ENCODE assay signal across 8 cellular contexts in the genomic region with DNA sequence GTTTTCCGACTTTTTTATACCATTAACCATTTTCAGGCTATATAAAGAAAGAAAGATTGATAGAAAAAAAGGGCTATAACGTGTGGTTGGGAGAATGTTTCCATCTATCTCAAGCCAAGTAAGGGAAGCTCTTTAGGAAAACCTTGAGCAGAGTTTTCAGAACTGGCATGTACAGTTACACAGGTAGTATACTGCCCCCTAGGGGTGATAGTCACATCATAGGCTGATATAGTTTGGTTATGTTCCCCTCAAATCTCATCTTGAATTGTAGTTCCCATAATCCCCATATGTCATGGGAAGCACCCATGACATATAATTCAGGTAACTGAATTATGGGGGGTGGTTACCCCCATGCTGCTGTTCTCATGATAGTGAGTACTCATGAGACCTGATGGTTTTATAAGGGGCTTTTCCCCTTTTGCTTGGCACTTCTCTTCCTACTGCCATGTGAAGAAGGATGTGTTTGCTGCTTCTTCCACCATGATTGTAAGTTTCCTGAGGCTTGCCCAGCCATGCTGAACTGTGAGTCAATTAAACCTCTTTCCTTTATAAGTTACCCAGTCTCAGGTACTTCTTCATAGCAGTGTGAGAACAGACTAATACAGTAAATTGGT.
A peak's percentile ranks its signal among the peaks of the same experiment; 100 is the strongest.
DNase-seq lines count a peak whose midpoint lies in the region; TF ChIP-seq lines count a peak whose summit lies in the region.

No MANE protein-coding gene starts in this region.

- H3K4me2 ChIP-seq in GM23248 (ENCODE audit: unreplicated experiment), result no peak overlapping the region

- H3K36me3 ChIP-seq in A673 (ENCODE audit: insufficient read depth, low read length, poor library complexity, severe bottlenecking), result no peaks in the 10 kb centered on the region
- no peaks in the 10 kb centered on the region for H3K36me3 ChIP-seq in GM23248 (ENCODE audit: low read depth)

- no peaks in the 10 kb centered on the region for H3K79me2 ChIP-seq in GM23248 (ENCODE audit: insufficient read depth)

- no peaks in the 10 kb centered on the region for H3F3A ChIP-seq in GM23248 (ENCODE audit: insufficient read depth)

- no peak overlapping the region for H3K9ac ChIP-seq in GM23248

- H3K27ac Mint-ChIP-seq in activated T-helper 2 cell treated with anti-CD3 and anti-CD28 coated beads, Interferon-gamma antibody, Interleukin-2, Interleukin-4, amounts not matched to agents 10 μg/mL and 5 μg/mL and 100 μg/mL, durations not matched to agents 14 hours and 24 hours and 36 hours, result no peak overlapping the region

- BruUV-seq in A673 (replicated peaks; lab: Mats Ljungman, UMichigan), result no TSS peak

- H2AFZ ChIP-seq in GM23248, result no peak overlapping the region

- no peaks in the 10 kb centered on the region for H3K4me1 ChIP-seq in A673 (ENCODE audit: insufficient read depth, low read length, poor library complexity, severe bottlenecking)
- no peaks in the 10 kb centered on the region for H3K4me1 ChIP-seq in GM23248 (ENCODE audit: insufficient read depth)

- WGBS in GM23248 (ENCODE audit: low coverage in 1 of 2, low lambda C conversion rate in 2 of 2, missing lambda C conversion rate in 2 of 2), 2 experiments, result 2% methylated on average over 2 of the region's 2 CpGs

- intact Hi-C loops in A673 (cut with micrococcal nuclease; ENCODE audit: unreplicated experiment), result loop anchor here (5.0 kb wide), 1 partner anchor 76 kb away; no protein-coding TSS in a partner anchor
- intact Hi-C loops in activated T-helper 2 cell treated with anti-CD3 and anti-CD28 coated beads, Interferon-gamma antibody, Interleukin-2, Interleukin-4, amounts not matched to agents 10 μg/mL and 5 μg/mL and 100 μg/mL, durations not matched to agents 14 hours and 24 hours and 36 hours (cut with micrococcal nuclease), result loop anchor here (1.0 kb wide), 3 partner anchors 126 to 197 kb away; no protein-coding TSS in a partner anchor

- POLR2A ChIA-PET in A673 (lab: Charles Lee; ENCODE audit: low non-redundant PET), result no interaction called here

- no peaks in the 10 kb centered on the region for H3K9me2 ChIP-seq in GM23248 (ENCODE audit: insufficient read depth)

- in situ Hi-C loops in GM23248 (cut with MboI), result no loop called here

- H3K36me3 Mint-ChIP-seq in activated T-helper 2 cell treated with anti-CD3 and anti-CD28 coated beads, Interferon-gamma antibody, Interleukin-2, Interleukin-4, amounts not matched to agents 10 μg/mL and 5 μg/mL and 100 μg/mL, durations not matched to agents 14 hours and 24 hours and 36 hours (ENCODE audit: low read depth), result no peaks in the 10 kb centered on the region

- H3K27me3 Mint-ChIP-seq in activated T-helper 2 cell treated with anti-CD3 and anti-CD28 coated beads, Interferon-gamma antibody, Interleukin-2, Interleukin-4, amounts not matched to agents 10 μg/mL and 5 μg/mL and 100 μg/mL, durations not matched to agents 14 hours and 24 hours and 36 hours (ENCODE audit: low read depth), result no peaks in the 10 kb centered on the region

- TF ChIP-seq CTCF in A673 (conservative IDR thresholded peaks at IDR 0.05; ENCODE audit: low read depth, low read length) (peak; percentile 69), WI38 (IDR thresholded peaks at IDR 0.05; ENCODE audit: low read depth, low read length) (0 out of 2 replicates have a peak, but pooled peaks have one; percentile 7)

- no peaks in the 10 kb centered on the region for H4K20me1 ChIP-seq in GM23248 (ENCODE audit: insufficient read depth)

- H3K4me3 ChIP-seq in A673 (ENCODE audit: low read depth, low read length, poor library complexity, severe bottlenecking) (no peak overlapping the region), GM23248 (no peak overlapping the region), WI38 (ENCODE audit: low read depth, low read length) (no peak overlapping the region)

- H3K9me3 ChIP-seq in A673 (ENCODE audit: low read depth, low read length, poor library complexity, severe bottlenecking), result no peaks in the 10 kb centered on the region
- no peaks in the 10 kb centered on the region for H3K9me3 ChIP-seq in GM23248 (ENCODE audit: low read depth)

- no peak overlapping the region for H3K4me3 Mint-ChIP-seq in activated T-helper 2 cell treated with anti-CD3 and anti-CD28 coated beads, Interferon-gamma antibody, Interleukin-2, Interleukin-4, amounts not matched to agents 10 μg/mL and 5 μg/mL and 100 μg/mL, durations not matched to agents 14 hours and 24 hours and 36 hours (ENCODE audit: low read depth)

- H3K27me3 ChIP-seq in A673 (replicated peaks; ENCODE audit: insufficient read depth, low read depth, low read length, poor library complexity), result no peaks in the 10 kb centered on the region
- no peaks in the 10 kb centered on the region for H3K27me3 ChIP-seq in GM23248 (replicated peaks; ENCODE audit: insufficient read depth)

- peak; percentile 70 for DNase-seq in A673 (ENCODE audit: low spot score)
- peak; percentile 1 for DNase-seq in DMS53 treated with DMSO at 0.1 percent for 48 hours (lab: John Stamatoyannopoulos, UW; ENCODE audit: unreplicated experiment)
- peak; percentile 63 for DNase-seq in GM23248
- DNase-seq in Kasumi-1 (lab: John Stamatoyannopoulos, UW), result peak; percentile 67 to 73
- peak; percentile 37 for DNase-seq in left kidney (ENCODE audit: low read depth, low spot score)
- no peak for DNase-seq in activated T-helper 2 cell treated with anti-CD3 and anti-CD28 coated beads, Interferon-gamma antibody, Interleukin-2, Interleukin-4, amounts not matched to agents 10 μg/mL and 5 μg/mL and 100 μg/mL, durations not matched to agents 14 hours and 24 hours and 36 hours (ENCODE audit: low spot score)
- no peak for DNase-seq in amygdala (lab: John Stamatoyannopoulos, UW)

- no peak overlapping the region for H3K27ac ChIP-seq in A673 (ENCODE audit: low read depth, low read length, poor library complexity, severe bottlenecking)
- no peak overlapping the region for H3K27ac ChIP-seq in GM23248

- H3K4me1 Mint-ChIP-seq in activated T-helper 2 cell treated with anti-CD3 and anti-CD28 coated beads, Interferon-gamma antibody, Interleukin-2, Interleukin-4, amounts not matched to agents 10 μg/mL and 5 μg/mL and 100 μg/mL, durations not matched to agents 14 hours and 24 hours and 36 hours (ENCODE audit: low read depth), result no peaks in the 10 kb centered on the region

- no peaks in the 10 kb centered on the region for H3K9me3 Mint-ChIP-seq in activated T-helper 2 cell treated with anti-CD3 and anti-CD28 coated beads, Interferon-gamma antibody, Interleukin-2, Interleukin-4, amounts not matched to agents 10 μg/mL and 5 μg/mL and 100 μg/mL, durations not matched to agents 14 hours and 24 hours and 36 hours

- CTCF ChIA-PET in A673 (lab: Charles Lee), result interaction anchor here (0.6 to 1.0 kb wide), 3 partner anchors 78 to 1232 kb away, joined by 3 to 5 read pairs (median 4); no protein-coding TSS in a partner anchor

Comparison
In these comparisons a context has a peak if more than half of its experiments do, and no peak if none do; other contexts are left out.
1. DNase-seq: peak in A673 (single experiment), DMS53 treated with DMSO at 0.1 percent for 48 hours (single experiment), GM23248 (single experiment), Kasumi-1 (2 of 2) and left kidney (single experiment); none in activated T-helper 2 cell treated with anti-CD3 and anti-CD28 coated beads, Interferon-gamma antibody, Interleukin-2, Interleukin-4, amounts not matched to agents 10 μg/mL and 5 μg/mL and 100 μg/mL, durations not matched to agents 14 hours and 24 hours and 36 hours (single experiment) and amygdala (0 of 56).